8 cellular contexts compared by ENCODE assay signal in the genomic region with DNA sequence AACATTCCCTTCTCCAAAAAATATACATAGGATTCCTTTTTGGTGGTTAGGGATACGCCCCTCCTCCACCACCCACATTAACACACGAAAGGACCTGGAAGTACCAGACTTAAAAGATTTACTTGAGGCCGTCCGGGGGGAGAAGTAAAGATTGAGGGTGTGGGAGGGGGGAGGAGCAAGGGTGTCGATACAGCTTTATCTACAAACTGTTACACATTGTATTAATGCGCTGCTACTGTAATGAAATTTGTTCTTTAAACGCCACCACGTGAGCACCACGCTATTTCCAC. TPM values are rescaled to one million over a fixed set of nuclear protein-coding genes. Genes with fewer than 3 reads are reported as not detected.
A peak's percentile ranks its signal among the peaks of the same experiment; 100 is the strongest.
DNase-seq lines count a peak whose midpoint lies in the region; ATAC-seq, FAIRE-seq and TF ChIP-seq lines count a peak whose summit lies in the region.

No MANE protein-coding gene starts in this region.

- no peaks in the 10 kb centered on the region for H3K9me3 Mint-ChIP-seq in activated T-cell treated with anti-CD3 and anti-CD28 coated beads, Interleukin-2, amount 50 U/mL, for 24 hours

- H3K79me2 ChIP-seq in endothelial cell of umbilical vein (ENCODE audit: control insufficient read depth, insufficient read depth, low read length) = peaks cover 35% of the 10 kb centered on the region

- H3K27me3 Mint-ChIP-seq in activated T-cell treated with anti-CD3 and anti-CD28 coated beads, Interleukin-2, amount 50 U/mL, for 24 hours = no peaks in the 10 kb centered on the region

- H3K27ac ChIP-seq in RWPE1 (peak overlapping the region; percentile 81), endothelial cell of umbilical vein (ENCODE audit: insufficient read depth, low read depth, low read length) (peak overlapping the region; percentile 96), neutrophil (peak overlapping the region; percentile 89)

- peaks cover 4 to 15% of the 10 kb centered on the region in 2 experiments for H3K36me3 ChIP-seq in endothelial cell of umbilical vein (ENCODE audit: control insufficient read depth in 2 of 2, extremely low read depth in 1 of 2, insufficient read depth in 2 of 2, low read length in 2 of 2)
- H3K36me3 ChIP-seq in neutrophil = peaks cover 26% of the 10 kb centered on the region

- CTCF ChIA-PET in RWPE1 (lab: Yijun Ruan, JAX) = interaction anchor here (0.6 kb wide), 1 partner anchor 527 kb away, joined by 3 read pairs; no protein-coding TSS in a partner anchor
- CTCF ChIA-PET in endothelial cell of umbilical vein (lab: Charles Lee) = interaction anchor here (1.5 to 2.1 kb wide), 2 partner anchors 44 to 83 kb away, joined by 5 to 6 read pairs; partner anchors contain the start of genes EARS2 and UBFD1

- TF ChIP-seq CTCF in RWPE1 (conservative IDR thresholded peaks at IDR 0.05; ENCODE audit: low read depth) = no peak
- TF ChIP-seq CTCF in endothelial cell of umbilical vein (IDR thresholded peaks at IDR 0.05; ENCODE audit: extremely low read depth in 1 of 2, insufficient read depth in 1 of 2, low read depth in 1 of 2, low read length in 2 of 2) = no peak
- no peak for TF ChIP-seq CTCF in neutrophil (IDR thresholded peaks at IDR 0.05)

- H3K9me3 ChIP-seq in endothelial cell of umbilical vein (replicated peaks; ENCODE audit: control insufficient read depth, insufficient read depth, low read length) (no peaks in the 10 kb centered on the region), neutrophil (no peaks in the 10 kb centered on the region)

- H3K4me3 Mint-ChIP-seq in activated T-cell treated with anti-CD3 and anti-CD28 coated beads, Interleukin-2, amount 50 U/mL, for 24 hours = peak overlapping the region; percentile 100

- no TSS peak for BruUV-seq in endothelial cell of umbilical vein (replicated peaks; lab: Mats Ljungman, UMichigan)

- dilution Hi-C loops in endothelial cell of umbilical vein (cut with MboI; ENCODE audit: extremely low pct_ligation_motif_present, low sequenced_read_pairs) = no loop called here

- peak overlapping the region; percentile 97 for H3K4me2 ChIP-seq in endothelial cell of umbilical vein (ENCODE audit: insufficient read depth, low read length)

- peak overlapping the region; percentile 76 for H2AFZ ChIP-seq in endothelial cell of umbilical vein (ENCODE audit: low read depth, low read length)

- ATAC-seq in HG03159 (IDR thresholded peaks at IDR 0.05; ENCODE audit: unreplicated experiment) (no peak), GM21423 (IDR thresholded peaks at IDR 0.05; ENCODE audit: unreplicated experiment) (no peak)

- no peak for DNase-seq in activated T-cell treated with anti-CD3 and anti-CD28 coated beads, Interleukin-2, amount 50 U/mL, for 24 hours
- DNase-seq in activated T-cell treated with anti-CD3 and anti-CD28 coated beads, Interleukin-2, amount 50 U/mL, for 1 hour = no peak
- DNase-seq in RWPE1 (ENCODE audit: low spot score) (peak; percentile 44), endothelial cell of umbilical vein (ENCODE audit: low read depth, low spot score) (no peak), NCI-H2196 (lab: John Stamatoyannopoulos, UW; ENCODE audit: unreplicated experiment) (no peak)

- no peak for TF ChIP-seq POLR2A in endothelial cell of umbilical vein (IDR thresholded peaks at IDR 0.05; ENCODE audit: low read depth, low read length)

- peaks cover 73% of the 10 kb centered on the region for H3K36me3 Mint-ChIP-seq in activated T-cell treated with anti-CD3 and anti-CD28 coated beads, Interleukin-2, amount 50 U/mL, for 24 hours (ENCODE audit: low read depth)

- H3K27me3 ChIP-seq in endothelial cell of umbilical vein (ENCODE audit: control insufficient read depth in 2 of 2, insufficient read depth in 2 of 2, low read length in 2 of 2) (no peaks in the 10 kb centered on the region), neutrophil (no peaks in the 10 kb centered on the region)

- H3K4me1 ChIP-seq in endothelial cell of umbilical vein (ENCODE audit: control insufficient read depth, extremely low read depth, insufficient read depth, low read length) = peaks cover 15% of the 10 kb centered on the region
- H3K4me1 ChIP-seq in neutrophil (ENCODE audit: control insufficient read depth in 1 of 2, insufficient read depth in 1 of 2, low read depth in 1 of 2, low read length in 1 of 2) = peaks cover 25% of the 10 kb centered on the region in 2 experiments

- no peaks in the 10 kb centered on the region for H4K20me1 ChIP-seq in endothelial cell of umbilical vein (replicated peaks; ENCODE audit: control insufficient read depth, extremely low read depth, insufficient read depth, low read length)

- H3K9me1 ChIP-seq in endothelial cell of umbilical vein (replicated peaks; ENCODE audit: control insufficient read depth, extremely low read depth, insufficient read depth, low read length) = no peaks in the 10 kb centered on the region

- H3K4me3 ChIP-seq in endothelial cell of umbilical vein (replicated peaks in 1 of 3; ENCODE audit: insufficient read depth in 1 of 3, low read depth in 1 of 3, low read length in 3 of 3) (peak overlapping the region; percentile 68 to 99 (median 99)), neutrophil (ENCODE audit: low read depth in 1 of 2, low read length in 1 of 2) (peak overlapping the region; percentile 87 to 96)

- H3K27ac Mint-ChIP-seq in activated T-cell treated with anti-CD3 and anti-CD28 coated beads, Interleukin-2, amount 50 U/mL, for 24 hours = peak overlapping the region; percentile 98

- POLR2A ChIA-PET in RWPE1 (lab: Yijun Ruan, JAX; ENCODE audit: low non-redundant PET) (no interaction called here), endothelial cell of umbilical vein (lab: Charles Lee) (interaction anchor here (0.5 kb wide), 1 partner anchor 26 kb away, joined by 4 read pairs; no protein-coding TSS in a partner anchor)

- peak overlapping the region; percentile 97 for H3K9ac ChIP-seq in endothelial cell of umbilical vein (replicated peaks; ENCODE audit: extremely low read depth, insufficient read depth, low read length)

- peak; percentile 21 for FAIRE-seq in endothelial cell of umbilical vein (lab: Jason Lieb, UNC)

- H3K4me1 Mint-ChIP-seq in activated T-cell treated with anti-CD3 and anti-CD28 coated beads, Interleukin-2, amount 50 U/mL, for 24 hours (ENCODE audit: low read depth) = peaks cover 31% of the 10 kb centered on the region

- intact Hi-C loops in endothelial cell of umbilical vein (cut with micrococcal nuclease) = loop anchor here (2.0 kb wide), 1 partner anchor 38 kb away; the partner anchor contains the start of gene PLK1

TF ChIP-seq in endothelial cell of umbilical vein, 7 proteins besides CTCF, POLR2A, EP300 and RAD21:
- TF ChIP-seq GATA2 (IDR thresholded peaks at IDR 0.05; ENCODE audit: insufficient read depth, insufficient read length, low read depth, low read length) = no peak
- no peak for TF ChIP-seq JUN (IDR thresholded peaks at IDR 0.05; ENCODE audit: borderline replicate concordance, insufficient read depth, insufficient read length, low read depth)
- no peak for TF ChIP-seq EZH2 (IDR thresholded peaks at IDR 0.05; ENCODE audit: borderline replicate concordance, low read depth, low read length, severe bottlenecking)

RNA-seq across cellular contexts. Expression of gene PALB2, which starts 0.5 kb away (rescaled TPM):
- 11.8 and 15.6 TPM in 2 replicates for total RNA-seq in endothelial cell of umbilical vein
- 4.1 and 5.1 TPM in 2 replicates for polyA plus RNA-seq in endothelial cell of umbilical vein
- polyA plus RNA-seq in endothelial cell of umbilical vein (2011; cell fraction: cytosol; rRNA removed) = 4.2 and 4.7 TPM in 2 replicates
- polyA plus RNA-seq in endothelial cell of umbilical vein (2011; cell fraction: nucleus; rRNA removed) = 7.9 and 8.7 TPM in 2 replicates
- 6.8 and 9.7 TPM in 2 replicates for polyA plus RNA-seq in endothelial cell of umbilical vein (2012)
- 8.2 and 10.7 TPM in 2 replicates for polyA minus RNA-seq in endothelial cell of umbilical vein
- polyA minus RNA-seq in endothelial cell of umbilical vein (2011; cell fraction: cytosol; rRNA and poly(A)+ RNA removed) = 15.3 TPM
- polyA minus RNA-seq in endothelial cell of umbilical vein (2011; cell fraction: nucleus; rRNA and poly(A)+ RNA removed) = 8.6 and 12.0 TPM in 2 replicates

RNA-seq across cellular contexts. Expression of gene DCTN5, which starts 0.7 kb away (rescaled TPM):
- total RNA-seq in endothelial cell of umbilical vein = 80.8 and 83.5 TPM in 2 replicates
- polyA plus RNA-seq in endothelial cell of umbilical vein = 39.6 and 51.6 TPM in 2 replicates
- polyA plus RNA-seq in endothelial cell of umbilical vein (2011; cell fraction: cytosol; rRNA removed) = 53.6 and 62.0 TPM in 2 replicates
- 75.5 and 91.5 TPM in 2 replicates for polyA plus RNA-seq in endothelial cell of umbilical vein (2011; cell fraction: nucleus; rRNA removed)
- 97.2 and 113 TPM in 2 replicates for polyA plus RNA-seq in endothelial cell of umbilical vein (2012)
- 142 and 180 TPM in 2 replicates for polyA minus RNA-seq in endothelial cell of umbilical vein
- polyA minus RNA-seq in endothelial cell of umbilical vein (2011; cell fraction: cytosol; rRNA and poly(A)+ RNA removed) = 22.7 TPM
- 34.3 and 51.5 TPM in 2 replicates for polyA minus RNA-seq in endothelial cell of umbilical vein (2011; cell fraction: nucleus; rRNA and poly(A)+ RNA removed)

RNA-seq across cellular contexts. Expression of gene PLK1, which starts 38.1 kb away (rescaled TPM):
- total RNA-seq in endothelial cell of umbilical vein = 100 and 109 TPM in 2 replicates
- 94.9 and 111 TPM in 2 replicates for polyA plus RNA-seq in endothelial cell of umbilical vein
- 89.5 and 108 TPM in 2 replicates for polyA plus RNA-seq in endothelial cell of umbilical vein (2011; cell fraction: cytosol; rRNA removed)
- polyA plus RNA-seq in endothelial cell of umbilical vein (2011; cell fraction: nucleus; rRNA removed) = 67.3 and 75.8 TPM in 2 replicates
- polyA plus RNA-seq in endothelial cell of umbilical vein (2012) = 48.4 and 101 TPM in 2 replicates
- polyA minus RNA-seq in endothelial cell of umbilical vein = 45.7 and 62.5 TPM in 2 replicates
- polyA minus RNA-seq in endothelial cell of umbilical vein (2011; cell fraction: cytosol; rRNA and poly(A)+ RNA removed) = 128 TPM
- polyA minus RNA-seq in endothelial cell of umbilical vein (2011; cell fraction: nucleus; rRNA and poly(A)+ RNA removed) = 21.6 and 24.9 TPM in 2 replicates

RNA-seq across cellular contexts. Expression of gene NDUFAB1, which starts 44.5 kb away (rescaled TPM):
- 109 and 112 TPM in 2 replicates for total RNA-seq in endothelial cell of umbilical vein
- 212 and 228 TPM in 2 replicates for polyA plus RNA-seq in endothelial cell of umbilical vein
- 154 and 163 TPM in 2 replicates for polyA plus RNA-seq in endothelial cell of umbilical vein (2011; cell fraction: cytosol; rRNA removed)
- polyA plus RNA-seq in endothelial cell of umbilical vein (2011; cell fraction: nucleus; rRNA removed) = 53.8 and 66.2 TPM in 2 replicates
- 146 and 192 TPM in 2 replicates for polyA plus RNA-seq in endothelial cell of umbilical vein (2012)
- polyA minus RNA-seq in endothelial cell of umbilical vein = 34.1 and 38.3 TPM in 2 replicates
- 83.5 TPM for polyA minus RNA-seq in endothelial cell of umbilical vein (2011; cell fraction: cytosol; rRNA and poly(A)+ RNA removed)
- 10.8 and 11.4 TPM in 2 replicates for polyA minus RNA-seq in endothelial cell of umbilical vein (2011; cell fraction: nucleus; rRNA and poly(A)+ RNA removed)
